Comparison of ENCODE assay signal across 1 cellular context in the genomic region with DNA sequence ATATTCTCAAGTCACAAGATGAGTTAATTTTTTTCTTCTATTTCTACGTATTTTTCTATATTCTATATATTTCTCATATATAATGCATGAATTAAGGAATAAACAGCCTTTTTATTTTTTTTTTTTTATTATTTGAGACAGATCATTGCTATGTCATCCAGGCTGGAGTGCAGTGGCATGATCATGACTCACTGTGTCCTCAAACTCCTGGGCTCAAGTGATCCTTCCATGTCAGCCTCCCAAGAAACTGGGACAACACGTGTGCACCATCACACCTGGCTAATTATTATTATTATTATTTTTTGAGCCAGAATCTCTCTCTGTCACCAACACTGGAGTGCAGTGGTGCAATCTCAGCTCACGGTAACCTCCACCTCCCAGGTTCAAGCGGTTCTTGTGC.
TF ChIP-seq lines count a peak whose summit lies in the region.

No MANE protein-coding gene starts in this region.

TF ChIP-seq in GM23338, 12 proteins besides CTCF, POLR2A, EP300 and RAD21 (continued from another document):
- TF ChIP-seq JUNB (IDR thresholded peaks at IDR 0.05; ENCODE audit: unreplicated experiment), result no peak
- TF ChIP-seq ZNF114 (CRISPR knock-in tag; IDR thresholded peaks at IDR 0.05), result no peak
- TF ChIP-seq, protein P1, sequence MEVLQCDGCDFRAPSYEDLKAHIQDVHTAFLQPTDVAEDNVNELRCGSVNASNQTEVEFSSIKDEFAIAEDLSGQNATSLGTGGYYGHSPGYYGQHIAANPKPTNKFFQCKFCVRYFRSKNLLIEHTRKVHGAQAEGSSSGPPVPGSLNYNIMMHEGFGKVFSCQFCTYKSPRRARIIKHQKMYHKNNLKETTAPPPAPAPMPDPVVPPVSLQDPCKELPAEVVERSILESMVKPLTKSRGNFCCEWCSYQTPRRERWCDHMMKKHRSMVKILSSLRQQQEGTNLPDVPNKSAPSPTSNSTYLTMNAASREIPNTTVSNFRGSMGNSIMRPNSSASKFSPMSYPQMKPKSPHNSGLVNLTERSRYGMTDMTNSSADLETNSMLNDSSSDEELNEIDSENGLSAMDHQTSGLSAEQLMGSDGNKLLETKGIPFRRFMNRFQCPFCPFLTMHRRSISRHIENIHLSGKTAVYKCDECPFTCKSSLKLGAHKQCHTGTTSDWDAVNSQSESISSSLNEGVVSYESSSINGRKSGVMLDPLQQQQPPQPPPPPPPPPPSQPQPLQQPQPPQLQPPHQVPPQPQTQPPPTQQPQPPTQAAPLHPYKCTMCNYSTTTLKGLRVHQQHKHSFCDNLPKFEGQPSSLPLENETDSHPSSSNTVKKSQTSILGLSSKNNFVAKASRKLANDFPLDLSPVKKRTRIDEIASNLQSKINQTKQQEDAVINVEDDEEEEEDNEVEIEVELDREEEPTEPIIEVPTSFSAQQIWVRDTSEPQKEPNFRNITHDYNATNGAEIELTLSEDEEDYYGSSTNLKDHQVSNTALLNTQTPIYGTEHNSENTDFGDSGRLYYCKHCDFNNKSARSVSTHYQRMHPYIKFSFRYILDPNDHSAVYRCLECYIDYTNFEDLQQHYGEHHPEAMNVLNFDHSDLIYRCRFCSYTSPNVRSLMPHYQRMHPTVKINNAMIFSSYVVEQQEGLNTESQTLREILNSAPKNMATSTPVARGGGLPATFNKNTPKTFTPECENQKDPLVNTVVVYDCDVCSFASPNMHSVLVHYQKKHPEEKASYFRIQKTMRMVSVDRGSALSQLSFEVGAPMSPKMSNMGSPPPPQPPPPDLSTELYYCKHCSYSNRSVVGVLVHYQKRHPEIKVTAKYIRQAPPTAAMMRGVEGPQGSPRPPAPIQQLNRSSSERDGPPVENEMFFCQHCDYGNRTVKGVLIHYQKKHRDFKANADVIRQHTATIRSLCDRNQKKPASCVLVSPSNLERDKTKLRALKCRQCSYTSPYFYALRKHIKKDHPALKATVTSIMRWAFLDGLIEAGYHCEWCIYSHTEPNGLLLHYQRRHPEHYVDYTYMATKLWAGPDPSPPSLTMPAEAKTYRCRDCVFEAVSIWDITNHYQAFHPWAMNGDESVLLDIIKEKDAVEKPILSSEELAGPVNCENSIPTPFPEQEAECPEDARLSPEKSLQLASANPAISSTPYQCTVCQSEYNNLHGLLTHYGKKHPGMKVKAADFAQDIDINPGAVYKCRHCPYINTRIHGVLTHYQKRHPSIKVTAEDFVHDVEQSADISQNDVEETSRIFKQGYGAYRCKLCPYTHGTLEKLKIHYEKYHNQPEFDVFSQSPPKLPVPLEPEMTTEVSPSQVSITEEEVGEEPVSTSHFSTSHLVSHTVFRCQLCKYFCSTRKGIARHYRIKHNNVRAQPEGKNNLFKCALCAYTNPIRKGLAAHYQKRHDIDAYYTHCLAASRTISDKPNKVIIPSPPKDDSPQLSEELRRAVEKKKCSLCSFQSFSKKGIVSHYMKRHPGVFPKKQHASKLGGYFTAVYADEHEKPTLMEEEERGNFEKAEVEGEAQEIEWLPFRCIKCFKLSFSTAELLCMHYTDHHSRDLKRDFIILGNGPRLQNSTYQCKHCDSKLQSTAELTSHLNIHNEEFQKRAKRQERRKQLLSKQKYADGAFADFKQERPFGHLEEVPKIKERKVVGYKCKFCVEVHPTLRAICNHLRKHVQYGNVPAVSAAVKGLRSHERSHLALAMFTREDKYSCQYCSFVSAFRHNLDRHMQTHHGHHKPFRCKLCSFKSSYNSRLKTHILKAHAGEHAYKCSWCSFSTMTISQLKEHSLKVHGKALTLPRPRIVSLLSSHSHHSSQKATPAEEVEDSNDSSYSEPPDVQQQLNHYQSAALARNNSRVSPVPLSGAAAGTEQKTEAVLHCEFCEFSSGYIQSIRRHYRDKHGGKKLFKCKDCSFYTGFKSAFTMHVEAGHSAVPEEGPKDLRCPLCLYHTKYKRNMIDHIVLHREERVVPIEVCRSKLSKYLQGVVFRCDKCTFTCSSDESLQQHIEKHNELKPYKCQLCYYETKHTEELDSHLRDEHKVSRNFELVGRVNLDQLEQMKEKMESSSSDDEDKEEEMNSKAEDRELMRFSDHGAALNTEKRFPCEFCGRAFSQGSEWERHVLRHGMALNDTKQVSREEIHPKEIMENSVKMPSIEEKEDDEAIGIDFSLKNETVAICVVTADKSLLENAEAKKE (CRISPR knock-in tag; IDR thresholded peaks at IDR 0.05), result no peak
- TF ChIP-seq, protein P2, sequence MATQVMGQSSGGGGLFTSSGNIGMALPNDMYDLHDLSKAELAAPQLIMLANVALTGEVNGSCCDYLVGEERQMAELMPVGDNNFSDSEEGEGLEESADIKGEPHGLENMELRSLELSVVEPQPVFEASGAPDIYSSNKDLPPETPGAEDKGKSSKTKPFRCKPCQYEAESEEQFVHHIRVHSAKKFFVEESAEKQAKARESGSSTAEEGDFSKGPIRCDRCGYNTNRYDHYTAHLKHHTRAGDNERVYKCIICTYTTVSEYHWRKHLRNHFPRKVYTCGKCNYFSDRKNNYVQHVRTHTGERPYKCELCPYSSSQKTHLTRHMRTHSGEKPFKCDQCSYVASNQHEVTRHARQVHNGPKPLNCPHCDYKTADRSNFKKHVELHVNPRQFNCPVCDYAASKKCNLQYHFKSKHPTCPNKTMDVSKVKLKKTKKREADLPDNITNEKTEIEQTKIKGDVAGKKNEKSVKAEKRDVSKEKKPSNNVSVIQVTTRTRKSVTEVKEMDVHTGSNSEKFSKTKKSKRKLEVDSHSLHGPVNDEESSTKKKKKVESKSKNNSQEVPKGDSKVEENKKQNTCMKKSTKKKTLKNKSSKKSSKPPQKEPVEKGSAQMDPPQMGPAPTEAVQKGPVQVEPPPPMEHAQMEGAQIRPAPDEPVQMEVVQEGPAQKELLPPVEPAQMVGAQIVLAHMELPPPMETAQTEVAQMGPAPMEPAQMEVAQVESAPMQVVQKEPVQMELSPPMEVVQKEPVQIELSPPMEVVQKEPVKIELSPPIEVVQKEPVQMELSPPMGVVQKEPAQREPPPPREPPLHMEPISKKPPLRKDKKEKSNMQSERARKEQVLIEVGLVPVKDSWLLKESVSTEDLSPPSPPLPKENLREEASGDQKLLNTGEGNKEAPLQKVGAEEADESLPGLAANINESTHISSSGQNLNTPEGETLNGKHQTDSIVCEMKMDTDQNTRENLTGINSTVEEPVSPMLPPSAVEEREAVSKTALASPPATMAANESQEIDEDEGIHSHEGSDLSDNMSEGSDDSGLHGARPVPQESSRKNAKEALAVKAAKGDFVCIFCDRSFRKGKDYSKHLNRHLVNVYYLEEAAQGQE (IDR thresholded peaks at IDR 0.05; ENCODE audit: unreplicated experiment), result no peak
TF ChIP-seq in GM23338: peak in this region for 0.
